15 cellular contexts compared by ENCODE assay signal in the genomic region with DNA sequence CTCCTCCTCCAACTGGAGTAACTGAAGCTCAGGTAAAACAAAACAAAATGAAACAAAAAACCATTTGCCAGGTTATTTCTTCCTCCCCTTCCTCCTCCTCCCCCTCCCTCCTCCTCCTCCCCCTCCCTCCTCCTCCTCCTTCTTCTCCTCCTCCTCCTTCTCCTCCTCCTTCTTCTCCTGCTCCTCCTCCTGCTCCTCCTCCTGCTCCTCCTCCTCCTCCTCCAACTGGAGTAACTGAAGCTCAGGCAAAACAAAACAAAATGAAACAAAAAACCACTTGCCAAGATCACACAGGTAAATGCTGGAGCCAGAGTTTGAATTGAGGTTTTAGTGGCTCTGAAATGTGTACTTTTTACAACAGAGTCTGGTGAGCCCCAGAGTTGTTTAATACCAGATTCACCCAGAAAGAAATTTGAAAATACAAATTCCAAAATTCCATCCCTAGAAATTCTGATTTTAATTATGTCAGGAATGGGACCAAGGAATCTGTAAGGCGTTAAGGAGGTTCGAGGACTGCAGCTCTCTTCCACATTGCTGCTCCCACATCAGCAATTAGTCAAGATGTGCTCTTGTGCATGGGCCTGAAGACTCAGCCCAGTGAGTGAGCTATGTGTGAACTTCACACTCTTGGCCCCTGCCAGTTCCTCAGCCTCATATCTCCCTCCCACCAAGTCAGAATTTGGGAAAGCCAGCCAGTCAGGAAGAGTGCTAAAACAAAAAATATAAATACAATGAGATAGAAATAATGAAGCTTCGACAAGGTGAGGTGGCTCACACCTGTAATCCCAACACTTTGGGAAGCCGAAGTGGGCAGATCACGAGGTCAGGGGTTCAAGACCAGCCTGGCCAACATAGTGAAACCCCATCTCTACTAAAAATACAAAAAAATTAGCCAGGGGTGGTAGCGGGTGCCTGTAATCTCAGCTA. TPM values are rescaled to one million over a fixed set of nuclear protein-coding genes. Genes with fewer than 3 reads are reported as not detected.
DNase-seq lines count a peak whose midpoint lies in the region; ATAC-seq and TF ChIP-seq lines count a peak whose summit lies in the region.
"Had no signal": no experiment of that assay in that cellular context is flagged by ENCODE, and none has a peak within 500 bp of the region (broad histone marks: within the 10 kb centered on the region; RNA-seq: fewer than 3 reads in every experiment).

No MANE protein-coding gene starts in this region.

- H3K36me3 ChIP-seq in Karpas-422 (ENCODE audit: insufficient read depth, low read length) = no peaks in the 10 kb centered on the region

- no peak overlapping the region for H3K4me3 ChIP-seq in Karpas-422 (ENCODE audit: low read length)

- no peak overlapping the region for H3K9ac ChIP-seq in Karpas-422 (ENCODE audit: low read length)

- intact Hi-C loops in dendritic cell treated with granulocyte-macrophage colony-stimulating factor and Interleukin-4, amounts not matched to agents 40 ng/mL and 50 ng/mL, for 4 days (cut with micrococcal nuclease) = no loop called here

- H4K20me1 ChIP-seq in Karpas-422 (ENCODE audit: insufficient read depth, low read depth, low read length) = no peaks in the 10 kb centered on the region

- no peaks in the 10 kb centered on the region for H3K9me3 Mint-ChIP-seq in dendritic cell treated with granulocyte-macrophage colony-stimulating factor and Interleukin-4, amounts not matched to agents 40 ng/mL and 50 ng/mL, for 4 days
- H3K9me3 Mint-ChIP-seq in nephron progenitor cell = peaks cover 4% of the 10 kb centered on the region
- H3K9me3 Mint-ChIP-seq: activated CD4-positive, alpha-beta memory T cell treated with anti-CD3 and anti-CD28 coated beads, Interleukin-2, amount 10 ng/mL, durations not matched to agents 7 days and 5 days; activated naive CD4-positive, alpha-beta T cell treated with anti-CD3 and anti-CD28 coated beads, Interleukin-2, amount 50 U/mL, for 72 hours; CD8-positive, alpha-beta memory T cell; stimulated activated naive CD8-positive, alpha-beta T cell treated with anti-CD3 and anti-CD28 coated beads, Interleukin-15, Interleukin-2, amounts not matched to agents 100 ng/mL and 50 ng/mL, for 24 hours had no signal

- peaks cover 46% of the 10 kb centered on the region for H3K4me1 Mint-ChIP-seq in dendritic cell treated with granulocyte-macrophage colony-stimulating factor and Interleukin-4, amounts not matched to agents 40 ng/mL and 50 ng/mL, for 4 days (ENCODE audit: low read depth)
- H3K4me1 Mint-ChIP-seq in nephron progenitor cell = peaks cover 14% of the 10 kb centered on the region
- H3K4me1 Mint-ChIP-seq: naive B cell had no signal

- H2AFZ ChIP-seq in Karpas-422 (ENCODE audit: low read length) = no peak overlapping the region

- no peaks in the 10 kb centered on the region for H3K9me2 ChIP-seq in Karpas-422 (replicated peaks; ENCODE audit: insufficient read depth, low read length)

- no peaks in the 10 kb centered on the region for H3K36me3 Mint-ChIP-seq in dendritic cell treated with granulocyte-macrophage colony-stimulating factor and Interleukin-4, amounts not matched to agents 40 ng/mL and 50 ng/mL, for 4 days (ENCODE audit: low read depth)
- H3K36me3 Mint-ChIP-seq in nephron progenitor cell (ENCODE audit: low read depth) = peaks cover 4% of the 10 kb centered on the region
- H3K36me3 Mint-ChIP-seq: activated naive CD4-positive, alpha-beta T cell treated with anti-CD3 and anti-CD28 coated beads, Interleukin-2, amount 50 U/mL, for 72 hours; CD8-positive, alpha-beta memory T cell; naive B cell had no signal

- H3K4me3 Mint-ChIP-seq in dendritic cell treated with granulocyte-macrophage colony-stimulating factor and Interleukin-4, amounts not matched to agents 40 ng/mL and 50 ng/mL, for 4 days = peak overlapping the region; percentile 41
- H3K4me3 Mint-ChIP-seq in nephron progenitor cell = no peak overlapping the region
- H3K4me3 Mint-ChIP-seq: activated CD4-positive, alpha-beta memory T cell treated with anti-CD3 and anti-CD28 coated beads, Interleukin-2, amount 10 ng/mL, durations not matched to agents 7 days and 5 days; CD8-positive, alpha-beta memory T cell; naive B cell; stimulated activated naive CD8-positive, alpha-beta T cell treated with anti-CD3 and anti-CD28 coated beads, Interleukin-15, Interleukin-2, amounts not matched to agents 100 ng/mL and 50 ng/mL, for 24 hours had no signal

- H3K4me1 ChIP-seq in Karpas-422 (ENCODE audit: low read length) = no peaks in the 10 kb centered on the region

- H3K27ac Mint-ChIP-seq in dendritic cell treated with granulocyte-macrophage colony-stimulating factor and Interleukin-4, amounts not matched to agents 40 ng/mL and 50 ng/mL, for 4 days = no peak overlapping the region
- no peak overlapping the region for H3K27ac Mint-ChIP-seq in nephron progenitor cell
- H3K27ac Mint-ChIP-seq: activated CD4-positive, alpha-beta memory T cell treated with anti-CD3 and anti-CD28 coated beads, Interleukin-2, amount 10 ng/mL, durations not matched to agents 7 days and 5 days; activated naive CD4-positive, alpha-beta T cell treated with anti-CD3 and anti-CD28 coated beads, Interleukin-2, amount 50 U/mL, for 72 hours; CD8-positive, alpha-beta memory T cell; naive B cell; stimulated activated naive CD8-positive, alpha-beta T cell treated with anti-CD3 and anti-CD28 coated beads, Interleukin-15, Interleukin-2, amounts not matched to agents 100 ng/mL and 50 ng/mL, for 24 hours had no signal

- ATAC-seq in left lobe of liver = no peak
- ATAC-seq: activated naive CD4-positive, alpha-beta T cell treated with anti-CD3 and anti-CD28 coated beads, Interleukin-2, amount 50 U/mL, for 72 hours; Right ventricle myocardium inferior had no signal

- no peaks in the 10 kb centered on the region for H3K79me2 ChIP-seq in Karpas-422 (ENCODE audit: low read length)

- TF ChIP-seq CTCF in nephron progenitor cell (IDR thresholded peaks at IDR 0.05) = no peak

- H3K27ac ChIP-seq in Karpas-422 (ENCODE audit: low read length) = no peak overlapping the region

- H3K9me3 ChIP-seq in Karpas-422 (ENCODE audit: low read length) = no peaks in the 10 kb centered on the region

- H3K27me3 Mint-ChIP-seq in dendritic cell treated with granulocyte-macrophage colony-stimulating factor and Interleukin-4, amounts not matched to agents 40 ng/mL and 50 ng/mL, for 4 days = peaks cover 2% of the 10 kb centered on the region
- H3K27me3 Mint-ChIP-seq in nephron progenitor cell (ENCODE audit: low read depth, poor library complexity) = peaks cover 31% of the 10 kb centered on the region

- H3K27me3 ChIP-seq in Karpas-422 (ENCODE audit: low read length) = no peaks in the 10 kb centered on the region

- DNase-seq in EL (peak; percentile 56), M059J (ENCODE audit: low read depth) (peak; percentile 24), nephron progenitor cell (peak; percentile 6), left lobe of liver (ENCODE audit: low spot score) (no peak), nucleus accumbens (lab: John Stamatoyannopoulos, UW) (no peak), Karpas-422 (no peak)
- DNase-seq in activated CD8-positive, alpha-beta memory T cell treated with anti-CD3 and anti-CD28 coated beads for 24 hours = no peak
- DNase-seq: activated CD4-positive, alpha-beta memory T cell treated with anti-CD3 and anti-CD28 coated beads, Interleukin-2, amount 10 ng/mL, durations not matched to agents 7 days and 5 days; CD8-positive, alpha-beta memory T cell; naive B cell; NCI-H446 had no signal

- H3K4me2 ChIP-seq in Karpas-422 (ENCODE audit: low read depth, low read length, poor library complexity, severe bottlenecking) = no peak overlapping the region

RNA-seq across cellular contexts. Expression of gene ZNF770, which starts 31.6 kb away (rescaled TPM):
- total RNA-seq in M059J (2014; rRNA removed; shearing (Covaris generic)) = 13.9 and 18.0 TPM in 2 replicates
- total RNA-seq in left lobe of liver = 28.3 TPM
- total RNA-seq in Karpas-422 (2014; rRNA removed; shearing (Covaris generic); ENCODE audit: low replicate concordance) = 22.3 and 47.5 TPM in 2 replicates

RNA-seq across cellular contexts. Expression of gene AQR, which starts 50.1 kb away (rescaled TPM):
- total RNA-seq in M059J (2014; rRNA removed; shearing (Covaris generic)) = 16.1 and 19.7 TPM in 2 replicates
- 9.4 TPM for total RNA-seq in left lobe of liver
- total RNA-seq in Karpas-422 (2014; rRNA removed; shearing (Covaris generic); ENCODE audit: low replicate concordance) = 27.1 and 51.4 TPM in 2 replicates

Comparison
In these comparisons a context has a peak if more than half of its experiments do, and no peak if none do; other contexts are left out.
1. DNase-seq: peak in EL (single experiment), M059J (single experiment) and nephron progenitor cell (single experiment); none in activated CD8-positive, alpha-beta memory T cell treated with anti-CD3 and anti-CD28 coated beads for 24 hours (single experiment), left lobe of liver (single experiment), nucleus accumbens (0 of 56) and Karpas-422 (single experiment).